ENCODE assay signal across 19 cellular contexts in the genomic region with DNA sequence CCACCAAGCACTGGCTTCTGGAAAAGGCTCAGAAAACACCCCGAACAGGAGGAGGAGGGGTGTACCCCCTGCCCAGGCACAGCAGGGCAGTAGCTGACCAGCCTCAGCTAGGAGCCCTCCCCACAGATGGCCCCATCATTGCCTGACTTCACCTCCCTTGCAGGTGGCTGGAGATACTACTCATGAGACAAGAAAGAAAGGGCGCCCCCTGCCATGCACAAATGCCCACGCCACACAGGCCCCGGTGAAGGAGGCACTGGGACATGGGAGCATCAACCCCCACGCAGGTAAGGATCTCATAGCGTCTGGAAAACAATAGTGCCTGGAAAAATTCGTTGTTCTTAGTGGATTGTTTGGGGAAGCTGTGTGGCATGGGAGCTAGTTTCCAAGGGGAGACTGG.
DNase-seq lines count a peak whose midpoint lies in the region; ATAC-seq and TF ChIP-seq lines count a peak whose summit lies in the region.
"Had no signal": no experiment of that assay in that cellular context is flagged by ENCODE, and none has a peak within 500 bp of the region (broad histone marks: within the 10 kb centered on the region; RNA-seq: fewer than 3 reads in every experiment).

No MANE protein-coding gene starts in this region.

- CTCF ChIA-PET in A673 (lab: Charles Lee) = no interaction called here

- no peaks in the 10 kb centered on the region for H3K27me3 ChIP-seq in A673 (replicated peaks; ENCODE audit: insufficient read depth, low read depth, low read length, poor library complexity)
- H3K27me3 ChIP-seq in effector memory CD4-positive, alpha-beta T cell (replicated peaks; ENCODE audit: control insufficient read depth, insufficient read depth, low read length, poor library complexity, severe bottlenecking) = no peaks in the 10 kb centered on the region
- H3K27me3 ChIP-seq: BLaER1 treated with 17β-estradiol and CSF1 and Interleukin-3, amounts not matched to agents 10 nM and 100 nM; heart left ventricle had no signal

- BruUV-seq in A673 (replicated peaks; lab: Mats Ljungman, UMichigan) = no TSS peak

- H3K36me3 ChIP-seq in A673 (ENCODE audit: insufficient read depth, low read length, poor library complexity, severe bottlenecking) = no peaks in the 10 kb centered on the region
- H3K36me3 ChIP-seq in effector memory CD4-positive, alpha-beta T cell (ENCODE audit: control insufficient read depth, insufficient read depth, low read length) = no peaks in the 10 kb centered on the region
- H3K36me3 ChIP-seq: BLaER1 treated with 17β-estradiol and CSF1 and Interleukin-3, amounts not matched to agents 10 nM and 100 nM; heart left ventricle; prostate gland had no signal

- POLR2A ChIA-PET in A673 (lab: Charles Lee; ENCODE audit: low non-redundant PET) = no interaction called here

- in situ Hi-C loops in GM13976 (cut with MboI; ENCODE audit: low sequenced_read_pairs, unreplicated experiment) = no loop called here

- intact Hi-C loops in A673 (cut with micrococcal nuclease; ENCODE audit: unreplicated experiment) = no loop called here

- H3K27ac ChIP-seq in A673 (ENCODE audit: low read depth, low read length, poor library complexity, severe bottlenecking) = no peak overlapping the region
- no peak overlapping the region for H3K27ac ChIP-seq in effector memory CD4-positive, alpha-beta T cell (ENCODE audit: insufficient read depth, low read length, poor library complexity, severe bottlenecking)
- H3K27ac ChIP-seq: BLaER1 treated with 17β-estradiol and CSF1 and Interleukin-3, amounts not matched to agents 10 nM and 100 nM; GM23248; heart left ventricle; prostate gland; SK-N-MC; VCaP had no signal

- TF ChIP-seq CTCF in A673 (conservative IDR thresholded peaks at IDR 0.05; ENCODE audit: low read depth, low read length) = peak; percentile 40
- TF ChIP-seq CTCF in GM12864 (IDR thresholded peaks at IDR 0.05; ENCODE audit: low read depth, low read length, missing control alignments) = peak; percentile 21
- TF ChIP-seq CTCF in fibroblast of mammary gland (conservative IDR thresholded peaks at IDR 0.05; ENCODE audit: control insufficient read depth, insufficient read depth, low read depth, low read length) = peak; percentile 27
- TF ChIP-seq CTCF in GM13976 (IDR thresholded peaks at IDR 0.05; ENCODE audit: borderline replicate concordance, control extremely low read depth, extremely low read depth, insufficient read depth, missing control alignments) = no peak

- no peak for ATAC-seq in activated naive CD8-positive, alpha-beta T cell treated with anti-CD3 and anti-CD28 coated beads, Interleukin-2, amount 50 U/mL, for 24 hours

- H3K4me3 Mint-ChIP-seq in activated naive CD8-positive, alpha-beta T cell treated with anti-CD3 and anti-CD28 coated beads, Interleukin-2, amount 50 U/mL, for 24 hours = no peak overlapping the region
- H3K4me3 Mint-ChIP-seq: activated naive CD8-positive, alpha-beta T cell; central memory CD8-positive, alpha-beta T cell had no signal

- H3K4me1 Mint-ChIP-seq in activated naive CD8-positive, alpha-beta T cell treated with anti-CD3 and anti-CD28 coated beads, Interleukin-2, amount 50 U/mL, for 24 hours = no peaks in the 10 kb centered on the region
- H3K4me1 Mint-ChIP-seq: central memory CD8-positive, alpha-beta T cell had no signal

- DNase-seq in A673 (ENCODE audit: low spot score) (no peak), GM12864 (ENCODE audit: low read depth) (no peak), OCI-M1 (lab: John Stamatoyannopoulos, UW) (peak; percentile 9), fibroblast of mammary gland (ENCODE audit: low read depth) (no peak), GM13976 (ENCODE audit: low spot score) (no peak), NCI-H187 treated with DMSO at 0.1 percent for 48 hours (lab: John Stamatoyannopoulos, UW) (no peak)
- no peak for DNase-seq in effector memory CD4-positive, alpha-beta T cell
- DNase-seq in activated naive CD8-positive, alpha-beta T cell treated with anti-CD3 and anti-CD28 coated beads, Interleukin-2, amount 50 U/mL, for 24 hours = no peak
- DNase-seq: GM23248; heart left ventricle; NCI-H187; stimulated activated CD4-positive, alpha-beta T cell treated with anti-CD3 and anti-CD28 coated beads, Interleukin-1b, Interleukin-23, amount 100 ng/mL, for 48 hours; trophoblast cell had no signal

- H3K4me1 ChIP-seq in A673 (ENCODE audit: insufficient read depth, low read length, poor library complexity, severe bottlenecking) = peaks cover 3% of the 10 kb centered on the region
- H3K4me1 ChIP-seq in effector memory CD4-positive, alpha-beta T cell (ENCODE audit: control insufficient read depth, insufficient read depth, low read length, poor library complexity, severe bottlenecking) = no peaks in the 10 kb centered on the region
- H3K4me1 ChIP-seq: BLaER1 treated with 17β-estradiol and CSF1 and Interleukin-3, amounts not matched to agents 10 nM and 100 nM; heart left ventricle; prostate gland had no signal

- no peaks in the 10 kb centered on the region for H3K36me3 Mint-ChIP-seq in activated naive CD8-positive, alpha-beta T cell treated with anti-CD3 and anti-CD28 coated beads, Interleukin-2, amount 50 U/mL, for 24 hours (ENCODE audit: low read depth)
- H3K36me3 Mint-ChIP-seq: activated naive CD8-positive, alpha-beta T cell had no signal

- H3K27me3 Mint-ChIP-seq in activated naive CD8-positive, alpha-beta T cell treated with anti-CD3 and anti-CD28 coated beads, Interleukin-2, amount 50 U/mL, for 24 hours = peaks cover 2% of the 10 kb centered on the region
- H3K27me3 Mint-ChIP-seq: central memory CD8-positive, alpha-beta T cell had no signal

- no peak overlapping the region for H3K4me3 ChIP-seq in A673 (ENCODE audit: low read depth, low read length, poor library complexity, severe bottlenecking)
- H3K4me3 ChIP-seq in GM12864 (ENCODE audit: low read depth, low read length) = no peak overlapping the region
- H3K4me3 ChIP-seq in fibroblast of mammary gland (ENCODE audit: control insufficient read depth, low read depth, low read length) = no peak overlapping the region
- no peak overlapping the region for H3K4me3 ChIP-seq in effector memory CD4-positive, alpha-beta T cell (ENCODE audit: insufficient read depth, low read depth, low read length, poor library complexity, severe bottlenecking)
- H3K4me3 ChIP-seq: BLaER1 treated with 17β-estradiol and CSF1 and Interleukin-3, amounts not matched to agents 10 nM and 100 nM; GM23248; heart left ventricle; prostate gland; SK-N-MC had no signal

- H3K27ac Mint-ChIP-seq in activated naive CD8-positive, alpha-beta T cell treated with anti-CD3 and anti-CD28 coated beads, Interleukin-2, amount 50 U/mL, for 24 hours = no peak overlapping the region
- H3K27ac Mint-ChIP-seq: activated naive CD8-positive, alpha-beta T cell had no signal

- no peaks in the 10 kb centered on the region for H3K9me3 ChIP-seq in A673 (ENCODE audit: low read depth, low read length, poor library complexity, severe bottlenecking)
- no peaks in the 10 kb centered on the region for H3K9me3 ChIP-seq in effector memory CD4-positive, alpha-beta T cell (ENCODE audit: control insufficient read depth, low read length)
- H3K9me3 ChIP-seq: BLaER1 treated with 17β-estradiol and CSF1 and Interleukin-3, amounts not matched to agents 10 nM and 100 nM; prostate gland had no signal

- H3K9me3 Mint-ChIP-seq in activated naive CD8-positive, alpha-beta T cell treated with anti-CD3 and anti-CD28 coated beads, Interleukin-2, amount 50 U/mL, for 24 hours = no peaks in the 10 kb centered on the region
- H3K9me3 Mint-ChIP-seq: central memory CD8-positive, alpha-beta T cell had no signal
